In genomic region chr7:75986147-75986781, GRCh38 we compare ENCODE assay signal across 33 cellular contexts. TPM values are rescaled to one million over a fixed set of nuclear protein-coding genes. Genes with fewer than 3 reads are reported as not detected.
A peak's percentile ranks its signal among the peaks of the same experiment; 100 is the strongest.
DNase-seq lines count a peak whose midpoint lies in the region; ATAC-seq and TF ChIP-seq lines count a peak whose summit lies in the region.
"Had no signal": no experiment of that assay in that cellular context is flagged by ENCODE, and none has a peak within 500 bp of the region (broad histone marks: within the 10 kb centered on the region; RNA-seq: fewer than 3 reads in every experiment).

No MANE protein-coding gene starts in this region.

- peaks cover 6% of the 10 kb centered on the region for H3K79me1 ChIP-seq in neuronal stem cell (ENCODE audit: low read depth, low read length)

- H3K36me3 ChIP-seq in neuronal stem cell (replicated peaks in 1 of 2; ENCODE audit: control insufficient read depth in 2 of 2, insufficient read depth in 2 of 2, low read length in 2 of 2) (peaks cover 38 to 67% of the 10 kb centered on the region in 2 donors), prostate gland (peaks cover 0 to 6% of the 10 kb centered on the region in 2 donors), Karpas-422 (ENCODE audit: insufficient read depth, low read length) (no peaks in the 10 kb centered on the region)

- no peak overlapping the region for H3K18ac ChIP-seq in neuronal stem cell (ENCODE audit: low read length)

- H3K27me3 ChIP-seq in neuronal stem cell (ENCODE audit: control insufficient read depth in 3 of 3, insufficient read depth in 3 of 3, low read depth in 1 of 3, low read length in 3 of 3) = no peaks in the 10 kb centered on the region
- no peaks in the 10 kb centered on the region for H3K27me3 ChIP-seq in prostate gland (replicated peaks; ENCODE audit: insufficient read depth)
- H3K27me3 ChIP-seq in Karpas-422 (ENCODE audit: low read length) = no peaks in the 10 kb centered on the region
- H3K27me3 ChIP-seq: BLaER1, esophagus squamous epithelium, thyroid gland had no signal

- H3K4me3 Mint-ChIP-seq in natural killer cell treated with Interleukin-12 subunit alpha and Interleukin-12 subunit beta and Interleukin-15 and Interleukin-18, amount 100 ng/mL, for 72 hours = no peak overlapping the region
- H3K4me3 Mint-ChIP-seq in natural killer cell (no peak overlapping the region), endothelial cell (ENCODE audit: unreplicated experiment) (peak overlapping the region; percentile 33)
- H3K4me3 Mint-ChIP-seq: activated CD4-positive, alpha-beta T cell treated with anti-CD3 and anti-CD28 coated beads for 36 hours; activated naive CD8-positive, alpha-beta T cell; endodermal cell; H9; immature natural killer cell; naive thymus-derived CD8-positive, alpha-beta T cell; T-helper 17 cell had no signal

- no CpG with 5 or more reads among the region's 20 CpGs for WGBS in neuronal stem cell (ENCODE audit: extremely low coverage in 2 of 2, insufficient read length in 2 of 2, insufficient replicate concordance in 1 of 2), 2 donors
- WGBS in prostate gland = 82% methylated on average over 20 of the region's 20 CpGs

- H4K20me1 ChIP-seq in Karpas-422 (ENCODE audit: insufficient read depth, low read depth, low read length) = no peaks in the 10 kb centered on the region

- H3K79me2 ChIP-seq in Karpas-422 (ENCODE audit: low read length) = no peaks in the 10 kb centered on the region
- H3K79me2 ChIP-seq: parathyroid adenoma had no signal

- H2AK5ac ChIP-seq in neuronal stem cell (ENCODE audit: low read depth, low read length) = no peak overlapping the region

- H2AFZ ChIP-seq in neuronal stem cell (ENCODE audit: low read length) (no peak overlapping the region), Karpas-422 (ENCODE audit: low read length) (no peak overlapping the region)
- H2AFZ ChIP-seq: parathyroid adenoma had no signal

- H3K9ac ChIP-seq in neuronal stem cell (ENCODE audit: low read depth, low read length, poor library complexity) (no peak overlapping the region), Karpas-422 (ENCODE audit: low read length) (no peak overlapping the region)
- H3K9ac ChIP-seq: BLaER1, parathyroid adenoma had no signal

- no peak overlapping the region for H4K91ac ChIP-seq in neuronal stem cell (ENCODE audit: low read depth, low read length, poor library complexity)

- ATAC-seq in natural killer cell treated with Interleukin-12 subunit alpha and Interleukin-12 subunit beta and Interleukin-15 and Interleukin-18, amount 100 ng/mL, for 72 hours = no peak
- ATAC-seq in natural killer cell = no peak
- no peak for ATAC-seq in HG02981 (IDR thresholded peaks at IDR 0.05; ENCODE audit: unreplicated experiment)
- ATAC-seq: activated CD4-positive, alpha-beta T cell treated with anti-CD3 and anti-CD28 coated beads for 36 hours; naive thymus-derived CD8-positive, alpha-beta T cell; T-helper 17 cell had no signal

- H3K23ac ChIP-seq in neuronal stem cell (ENCODE audit: low read depth, low read length, poor library complexity) = peak overlapping the region; percentile 43

- no peak overlapping the region for H2BK15ac ChIP-seq in neuronal stem cell (ENCODE audit: low read length)

- no peak overlapping the region for H4K8ac ChIP-seq in neuronal stem cell (ENCODE audit: low read depth, low read length)

- no peak for TF ChIP-seq CTCF in natural killer cell (IDR thresholded peaks at IDR 0.05)
- no peak for TF ChIP-seq CTCF in endothelial cell (IDR thresholded peaks at IDR 0.05; ENCODE audit: unreplicated experiment)
- TF ChIP-seq CTCF in prostate gland (IDR thresholded peaks at IDR 0.05) = no peak
- TF ChIP-seq CTCF in coronary artery (IDR thresholded peaks at IDR 0.05) = no peak

- H3K9me3 ChIP-seq in neuronal stem cell (replicated peaks in 1 of 2; ENCODE audit: control insufficient read depth in 2 of 2, insufficient read depth in 1 of 2, low read depth in 1 of 2, low read length in 2 of 2) = no peaks in the 10 kb centered on the region
- H3K9me3 ChIP-seq in prostate gland = no peaks in the 10 kb centered on the region
- H3K9me3 ChIP-seq in Karpas-422 (ENCODE audit: low read length) = no peaks in the 10 kb centered on the region
- H3K9me3 ChIP-seq: BLaER1, esophagus squamous epithelium, thyroid gland had no signal

- no peak overlapping the region for H2BK5ac ChIP-seq in neuronal stem cell (ENCODE audit: low read length)

- no peak overlapping the region for H3K14ac ChIP-seq in neuronal stem cell (ENCODE audit: low read length)

- H3K4me2 ChIP-seq in neuronal stem cell (ENCODE audit: insufficient read depth, low read length, poor library complexity, severe bottlenecking) (no peak overlapping the region), Karpas-422 (ENCODE audit: low read depth, low read length, poor library complexity, severe bottlenecking) (no peak overlapping the region)
- H3K4me2 ChIP-seq: BLaER1 had no signal

- H3K4me3 ChIP-seq in neuronal stem cell (ENCODE audit: low read length in 2 of 2) = no peak overlapping the region
- no peak overlapping the region for H3K4me3 ChIP-seq in prostate gland
- H3K4me3 ChIP-seq in coronary artery = no peak overlapping the region
- H3K4me3 ChIP-seq in Karpas-422 (ENCODE audit: low read length) = no peak overlapping the region
- H3K4me3 ChIP-seq: BLaER1, esophagus squamous epithelium, thyroid gland had no signal

- H3K27ac ChIP-seq in neuronal stem cell (replicated peaks; ENCODE audit: low read length) (no peak overlapping the region), prostate gland (no peak overlapping the region), coronary artery (no peak overlapping the region), Karpas-422 (ENCODE audit: low read length) (no peak overlapping the region)
- H3K27ac ChIP-seq: BLaER1, parathyroid adenoma, thyroid gland had no signal

- no peak for DNase-seq in natural killer cell treated with Interleukin-12 subunit alpha and Interleukin-12 subunit beta and Interleukin-15 and Interleukin-18, amount 100 ng/mL, for 72 hours (ENCODE audit: low spot score)
- no peak for DNase-seq in natural killer cell
- DNase-seq in endothelial cell (ENCODE audit: low spot score) = no peak
- DNase-seq in neuronal stem cell (ENCODE audit: low spot score) = no peak
- DNase-seq in prostate gland (ENCODE audit: low spot score) = no peak
- no peak for DNase-seq in coronary artery (ENCODE audit: low spot score)
- DNase-seq in Karpas-422 = no peak
- DNase-seq: ACHN; activated CD4-positive, alpha-beta T cell treated with anti-CD3 and anti-CD28 coated beads for 36 hours; activated effector memory CD4-positive, alpha-beta T cell treated with Interleukin-2 at 50 U/mL for 16 hours; activated T-cell treated with anti-CD3 and anti-CD28 coated beads for 4 hours; DMS79; endodermal cell; esophagus squamous epithelium; foreskin melanocyte; GF-D8; H9; hypothalamus; immature natural killer cell; KBM-7; midbrain; MM.1S; NCI-H2029 treated with DMSO at 0.1 percent for 48 hours; NCI-H226; NCI-H748 treated with DMSO at 0.1 percent for 48 hours; stimulated activated naive CD4-positive, alpha-beta T cell treated with Interleukin-2 at 50 U/mL for 16 hours; T-helper 17 cell; thyroid gland had no signal

- intact Hi-C loops in natural killer cell (cut with micrococcal nuclease) (no loop called here), prostate gland (cut with DNase I) (no loop called here)

- no peak for TF ChIP-seq POLR2A in prostate gland (IDR thresholded peaks at IDR 0.05)

- H3K4me1 ChIP-seq in neuronal stem cell (ENCODE audit: control insufficient read depth in 2 of 2, insufficient read depth in 1 of 2, low read depth in 1 of 2, low read length in 2 of 2) = peaks cover 4 to 9% of the 10 kb centered on the region in 2 donors
- peaks cover 4% of the 10 kb centered on the region for H3K4me1 ChIP-seq in prostate gland (replicated peaks)
- no peaks in the 10 kb centered on the region for H3K4me1 ChIP-seq in Karpas-422 (ENCODE audit: low read length)
- H3K4me1 ChIP-seq: BLaER1 had no signal

- no peaks in the 10 kb centered on the region for H3K9me2 ChIP-seq in Karpas-422 (replicated peaks; ENCODE audit: insufficient read depth, low read length)

- H3K4ac ChIP-seq in neuronal stem cell (ENCODE audit: low read length) = no peak overlapping the region

- no peak overlapping the region for H2BK120ac ChIP-seq in neuronal stem cell (ENCODE audit: low read depth, low read length)

- peak overlapping the region; percentile 47 to 74 for H3K27ac Mint-ChIP-seq in natural killer cell treated with Interleukin-12 subunit alpha and Interleukin-12 subunit beta and Interleukin-15 and Interleukin-18, amount 100 ng/mL, for 72 hours
- H3K27ac Mint-ChIP-seq in natural killer cell = peak overlapping the region in 1 of 2 donors; percentile 18
- no peak overlapping the region for H3K27ac Mint-ChIP-seq in endothelial cell (ENCODE audit: unreplicated experiment)
- H3K27ac Mint-ChIP-seq: activated CD4-positive, alpha-beta T cell treated with anti-CD3 and anti-CD28 coated beads for 36 hours; activated naive CD8-positive, alpha-beta T cell had no signal

- no peaks in the 10 kb centered on the region for H3K27me3 Mint-ChIP-seq in natural killer cell treated with Interleukin-12 subunit alpha and Interleukin-12 subunit beta and Interleukin-15 and Interleukin-18, amount 100 ng/mL, for 72 hours
- H3K27me3 Mint-ChIP-seq in natural killer cell (ENCODE audit: low read depth in 2 of 2) = no peaks in the 10 kb centered on the region
- peaks cover 6% of the 10 kb centered on the region for H3K27me3 Mint-ChIP-seq in endothelial cell (ENCODE audit: unreplicated experiment)
- H3K27me3 Mint-ChIP-seq: activated CD4-positive, alpha-beta T cell treated with anti-CD3 and anti-CD28 coated beads for 36 hours; activated naive CD8-positive, alpha-beta T cell; naive thymus-derived CD8-positive, alpha-beta T cell; T-helper 17 cell had no signal

- no peaks in the 10 kb centered on the region for H3K36me3 Mint-ChIP-seq in natural killer cell treated with Interleukin-12 subunit alpha and Interleukin-12 subunit beta and Interleukin-15 and Interleukin-18, amount 100 ng/mL, for 72 hours
- H3K36me3 Mint-ChIP-seq in natural killer cell (no peaks in the 10 kb centered on the region), endothelial cell (ENCODE audit: low read depth, unreplicated experiment) (peaks cover 9% of the 10 kb centered on the region)
- H3K36me3 Mint-ChIP-seq: activated naive CD8-positive, alpha-beta T cell had no signal

- no peak overlapping the region for H2BK12ac ChIP-seq in neuronal stem cell (ENCODE audit: low read length)

- H3K9me3 Mint-ChIP-seq in natural killer cell treated with Interleukin-12 subunit alpha and Interleukin-12 subunit beta and Interleukin-15 and Interleukin-18, amount 100 ng/mL, for 72 hours = no peaks in the 10 kb centered on the region
- no peaks in the 10 kb centered on the region for H3K9me3 Mint-ChIP-seq in natural killer cell
- H3K9me3 Mint-ChIP-seq in endothelial cell (ENCODE audit: unreplicated experiment) = no peaks in the 10 kb centered on the region
- H3K9me3 Mint-ChIP-seq: endodermal cell; H9; immature natural killer cell; naive thymus-derived CD8-positive, alpha-beta T cell had no signal

- H3K4me1 Mint-ChIP-seq in natural killer cell treated with Interleukin-12 subunit alpha and Interleukin-12 subunit beta and Interleukin-15 and Interleukin-18, amount 100 ng/mL, for 72 hours (ENCODE audit: low read depth in 2 of 2) = peaks cover 16 to 31% of the 10 kb centered on the region in 2 donors
- H3K4me1 Mint-ChIP-seq in natural killer cell = peaks cover 0 to 17% of the 10 kb centered on the region in 2 donors
- H3K4me1 Mint-ChIP-seq in endothelial cell (ENCODE audit: unreplicated experiment) = peaks cover 8% of the 10 kb centered on the region

RNA-seq across cellular contexts. Expression of gene TMEM120A, which starts 8.1 kb away (rescaled TPM):
- 100 to 1,000 TPM in 1 of 2 donors, 10 to 100 TPM in 1; 93.9 to 218 TPM for total RNA-seq in natural killer cell treated with Interleukin-12 subunit alpha and Interleukin-12 subunit beta and Interleukin-15 and Interleukin-18, amount 100 ng/mL, for 72 hours
- total RNA-seq in natural killer cell = 10 to 100 TPM; 24.3 to 38.1 (median 34.6) TPM
- total RNA-seq in endothelial cell (ENCODE audit: unreplicated experiment) = 18.2 TPM
- 17.6 TPM for polyA plus RNA-seq in neuronal stem cell (2013, experiment 1 of 2)
- polyA plus RNA-seq in neuronal stem cell (2013, experiment 2 of 2) = 17.4 TPM
- 10 to 100 TPM; 20.2 to 40.8 TPM for total RNA-seq in prostate gland
- total RNA-seq in Karpas-422 (2014; rRNA removed; shearing (Covaris generic); ENCODE audit: low replicate concordance) = 32.8 and 35.6 TPM in 2 replicates
